ENCODE assay signal across 38 cellular contexts in genomic region chr7:7916064-7916463, GRCh38.
"Had no signal": no experiment of that assay in that cellular context is flagged by ENCODE, and none has a peak within 500 bp of the region (broad histone marks: within the 10 kb centered on the region; RNA-seq: fewer than 3 reads in every experiment).

No MANE protein-coding gene starts in this region.

- H3K36me3 Mint-ChIP-seq: activated CD4-positive, alpha-beta memory T cell treated with anti-CD3 and anti-CD28 coated beads for 36 hours; activated naive CD4-positive, alpha-beta T cell treated with anti-CD3 and anti-CD28 coated beads, Interleukin-2, amount 10 ng/mL, durations not matched to agents 7 days and 5 days; brain had no signal

- H3K4me3 ChIP-seq: ascending aorta, cardiac muscle cell had no signal

- H3K36me3 ChIP-seq: ascending aorta, cardiac muscle cell had no signal

- H3K27ac ChIP-seq: ascending aorta, cardiac muscle cell, VCaP had no signal

- H3K9me3 ChIP-seq: ascending aorta had no signal

- H3K4me1 Mint-ChIP-seq: activated naive CD4-positive, alpha-beta T cell treated with anti-CD3 and anti-CD28 coated beads, Interleukin-2, amount 50 U/mL, for 24 hours had no signal

- H3K4me1 ChIP-seq: ascending aorta had no signal

- DNase-seq: activated B cell treated with CpG ODN at 0.5 μM for 24 hours; activated CD4-positive, alpha-beta memory T cell treated with anti-CD3 and anti-CD28 coated beads for 36 hours; activated CD4-positive, alpha-beta T cell treated with anti-CD3 and anti-CD28 coated beads for 4 hours; activated CD4-positive, alpha-beta T cell treated with anti-CD3 and anti-CD28 coated beads, Interleukin-2, amount 10 ng/mL, durations not matched to agents 24 days and 14 days; activated CD4-positive, alpha-beta T cell treated with anti-CD3 and anti-CD28 coated beads, Interleukin-2, amount 50 U/mL, for 1 hour; activated CD4-positive, alpha-beta T cell treated with anti-CD3 and anti-CD28 coated beads, Interleukin-2, amount 50 U/mL, for 4 hours; activated CD4-positive, CD25-positive, alpha-beta regulatory T cell treated with anti-CD3 and anti-CD28 coated beads, Interleukin-2, amount 50 U/mL, for 72 hours; activated CD8-positive, alpha-beta memory T cell treated with anti-CD3 and anti-CD28 coated beads, Interleukin-2, amount 50 U/mL, for 4 hours; activated CD8-positive, alpha-beta T cell treated with anti-CD3 and anti-CD28 coated beads for 36 hours; activated effector memory CD4-positive, alpha-beta T cell treated with Interleukin-2 at 50 U/mL for 16 hours; activated gamma-delta T cell; activated naive CD4-positive, alpha-beta T cell treated with anti-CD3 and anti-CD28 coated beads, Interleukin-2, amount 10 ng/mL, durations not matched to agents 7 days and 5 days; activated naive CD4-positive, alpha-beta T cell treated with Interleukin-2 at 50 U/mL for 16 hours; activated naive CD8-positive, alpha-beta T cell treated with anti-CD3 and anti-CD28 coated beads, Interleukin-2, amount 10 ng/mL, durations not matched to agents 7 days and 5 days; activated naive CD8-positive, alpha-beta T cell treated with anti-CD3 and anti-CD28 coated beads, Interleukin-2, amount 50 U/mL, for 24 hours; activated T-cell treated with anti-CD3 and anti-CD28 coated beads for 4 hours; activated T-cell treated with anti-CD3 and anti-CD28 coated beads, Interleukin-2, amount 50 U/mL, for 1 hour; activated T-cell treated with anti-CD3 and anti-CD28 coated beads, Interleukin-2, amount 50 U/mL, for 4 hours; activated T-cell treated with anti-CD3 and anti-CD28 coated beads, Interleukin-2, amount 50 U/mL, for 72 hours; amygdala; anterior cingulate cortex; caudate nucleus; cerebellar nuclear complex; T-helper 1 cell; T-helper 2 cell; T-helper 9 cell had no signal

- ATAC-seq: activated CD8-positive, alpha-beta T cell treated with anti-CD3 and anti-CD28 coated beads for 36 hours; activated naive CD8-positive, alpha-beta T cell treated with anti-CD3 and anti-CD28 coated beads, Interleukin-2, amount 50 U/mL, for 24 hours; activated T-cell treated with anti-CD3 and anti-CD28 coated beads, Interleukin-2, amount 50 U/mL, for 4 hours; activated T-cell treated with anti-CD3 and anti-CD28 coated beads, Interleukin-2, amount 50 U/mL, for 72 hours had no signal

- H3K27me3 ChIP-seq: ascending aorta had no signal

- H3K27ac Mint-ChIP-seq: activated B cell treated with CpG ODN at 0.5 μM for 24 hours; activated CD4-positive, alpha-beta memory T cell treated with anti-CD3 and anti-CD28 coated beads for 36 hours; activated CD4-positive, alpha-beta T cell treated with anti-CD3 and anti-CD28 coated beads, Interleukin-2, amount 10 ng/mL, durations not matched to agents 24 days and 14 days; activated CD8-positive, alpha-beta T cell treated with anti-CD3 and anti-CD28 coated beads for 36 hours; activated naive CD4-positive, alpha-beta T cell treated with anti-CD3 and anti-CD28 coated beads, Interleukin-2, amount 10 ng/mL, durations not matched to agents 7 days and 5 days; activated naive CD4-positive, alpha-beta T cell treated with anti-CD3 and anti-CD28 coated beads, Interleukin-2, amount 50 U/mL, for 24 hours; activated naive CD8-positive, alpha-beta T cell; activated naive CD8-positive, alpha-beta T cell treated with anti-CD3 and anti-CD28 coated beads, Interleukin-2, amount 10 ng/mL, durations not matched to agents 7 days and 5 days; activated naive CD8-positive, alpha-beta T cell treated with anti-CD3 and anti-CD28 coated beads, Interleukin-2, amount 50 U/mL, for 24 hours; activated T-cell treated with anti-CD3 and anti-CD28 coated beads, Interleukin-2, amount 50 U/mL, for 72 hours; activated T-helper 2 cell treated with anti-CD3 and anti-CD28 coated beads, Interferon-gamma antibody, Interleukin-2, Interleukin-4, amounts not matched to agents 10 μg/mL and 5 μg/mL and 100 μg/mL, durations not matched to agents 14 hours and 24 hours and 36 hours; brain; T-helper 1 cell treated with Interleukin-12 subunit alpha and Interleukin-12 subunit beta and Interleukin-4 antibody, amounts not matched to agents 30 μg/mL and 1 μg/mL, for 36 hours; T-helper 2 cell treated with Interferon-gamma antibody and Interleukin-4, amounts not matched to agents 5 μg/mL and 100 μg/mL, for 36 hours had no signal

- FAIRE-seq: bronchial epithelial cell, TTC549 had no signal

- H3K27me3 Mint-ChIP-seq: activated B cell treated with CpG ODN at 0.5 μM for 24 hours; activated CD4-positive, alpha-beta memory T cell treated with anti-CD3 and anti-CD28 coated beads for 36 hours; activated CD4-positive, alpha-beta T cell treated with anti-CD3 and anti-CD28 coated beads, Interleukin-2, amount 10 ng/mL, durations not matched to agents 24 days and 14 days; activated CD8-positive, alpha-beta T cell treated with anti-CD3 and anti-CD28 coated beads for 36 hours; activated naive CD4-positive, alpha-beta T cell treated with anti-CD3 and anti-CD28 coated beads, Interleukin-2, amount 50 U/mL, for 24 hours; activated naive CD8-positive, alpha-beta T cell; activated naive CD8-positive, alpha-beta T cell treated with anti-CD3 and anti-CD28 coated beads, Interleukin-2, amount 10 ng/mL, durations not matched to agents 7 days and 5 days; activated naive CD8-positive, alpha-beta T cell treated with anti-CD3 and anti-CD28 coated beads, Interleukin-2, amount 50 U/mL, for 24 hours; brain; central memory CD8-positive, alpha-beta T cell had no signal

- H3K4me3 Mint-ChIP-seq: activated B cell treated with CpG ODN at 0.5 μM for 24 hours; activated CD4-positive, alpha-beta memory T cell treated with anti-CD3 and anti-CD28 coated beads for 36 hours; activated CD4-positive, alpha-beta T cell treated with anti-CD3 and anti-CD28 coated beads, Interleukin-2, amount 10 ng/mL, durations not matched to agents 24 days and 14 days; activated CD8-positive, alpha-beta T cell treated with anti-CD3 and anti-CD28 coated beads for 36 hours; activated naive CD4-positive, alpha-beta T cell treated with anti-CD3 and anti-CD28 coated beads, Interleukin-2, amount 10 ng/mL, durations not matched to agents 7 days and 5 days; activated naive CD4-positive, alpha-beta T cell treated with anti-CD3 and anti-CD28 coated beads, Interleukin-2, amount 50 U/mL, for 24 hours; activated naive CD8-positive, alpha-beta T cell; activated naive CD8-positive, alpha-beta T cell treated with anti-CD3 and anti-CD28 coated beads, Interleukin-2, amount 10 ng/mL, durations not matched to agents 7 days and 5 days; activated naive CD8-positive, alpha-beta T cell treated with anti-CD3 and anti-CD28 coated beads, Interleukin-2, amount 50 U/mL, for 24 hours; activated T-cell treated with anti-CD3 and anti-CD28 coated beads, Interleukin-2, amount 50 U/mL, for 4 hours; activated T-cell treated with anti-CD3 and anti-CD28 coated beads, Interleukin-2, amount 50 U/mL, for 72 hours; brain; central memory CD8-positive, alpha-beta T cell; T-helper 1 cell treated with Interleukin-12 subunit alpha and Interleukin-12 subunit beta and Interleukin-4 antibody, amounts not matched to agents 30 μg/mL and 1 μg/mL, for 36 hours; T-helper 2 cell treated with Interferon-gamma antibody and Interleukin-4, amounts not matched to agents 5 μg/mL and 100 μg/mL, for 36 hours had no signal

- H3K9me3 Mint-ChIP-seq: activated B cell treated with CpG ODN at 0.5 μM for 24 hours; activated CD4-positive, alpha-beta memory T cell treated with anti-CD3 and anti-CD28 coated beads for 36 hours; activated CD8-positive, alpha-beta T cell treated with anti-CD3 and anti-CD28 coated beads for 36 hours; activated naive CD4-positive, alpha-beta T cell treated with anti-CD3 and anti-CD28 coated beads, Interleukin-2, amount 10 ng/mL, durations not matched to agents 7 days and 5 days; activated naive CD4-positive, alpha-beta T cell treated with anti-CD3 and anti-CD28 coated beads, Interleukin-2, amount 50 U/mL, for 24 hours; activated naive CD8-positive, alpha-beta T cell treated with anti-CD3 and anti-CD28 coated beads, Interleukin-2, amount 50 U/mL, for 24 hours; activated T-cell treated with anti-CD3 and anti-CD28 coated beads, Interleukin-2, amount 50 U/mL, for 4 hours; activated T-cell treated with anti-CD3 and anti-CD28 coated beads, Interleukin-2, amount 50 U/mL, for 72 hours; activated T-helper 2 cell treated with anti-CD3 and anti-CD28 coated beads, Interferon-gamma antibody, Interleukin-2, Interleukin-4, amounts not matched to agents 10 μg/mL and 5 μg/mL and 100 μg/mL, durations not matched to agents 14 hours and 24 hours and 36 hours; brain; central memory CD8-positive, alpha-beta T cell; T-helper 1 cell treated with Interleukin-12 subunit alpha and Interleukin-12 subunit beta and Interleukin-4 antibody, amounts not matched to agents 30 μg/mL and 1 μg/mL, for 36 hours had no signal
